17 cellular contexts compared by ENCODE assay signal in genomic region chr3:11120091-11120845, GRCh38. TPM values are rescaled to one million over a fixed set of nuclear protein-coding genes. Genes with fewer than 3 reads are reported as not detected.
DNase-seq lines count a peak whose midpoint lies in the region; ATAC-seq and TF ChIP-seq lines count a peak whose summit lies in the region.
"Had no signal": no experiment of that assay in that cellular context is flagged by ENCODE, and none has a peak within 500 bp of the region (broad histone marks: within the 10 kb centered on the region; RNA-seq: fewer than 3 reads in every experiment).

No MANE protein-coding gene starts in this region.

- no peaks in the 10 kb centered on the region for H3K36me3 Mint-ChIP-seq in activated T-cell treated with anti-CD3 and anti-CD28 coated beads, Interleukin-2, amount 50 U/mL, for 72 hours (ENCODE audit: insufficient read depth in 2 of 2)
- H3K36me3 Mint-ChIP-seq: natural killer cell had no signal

- no peak for TF ChIP-seq POLR2A in GM18505 (IDR thresholded peaks at IDR 0.05; ENCODE audit: borderline replicate concordance, extremely low read depth, insufficient read depth, insufficient read length)

- no peak overlapping the region for H3K4me3 Mint-ChIP-seq in activated T-cell treated with anti-CD3 and anti-CD28 coated beads, Interleukin-2, amount 50 U/mL, for 72 hours
- H3K4me3 Mint-ChIP-seq: activated CD4-positive, alpha-beta T cell treated with anti-CD3 and anti-CD28 coated beads for 36 hours; CD4-positive, alpha-beta T cell; natural killer cell had no signal

- no peak overlapping the region for H3K27ac Mint-ChIP-seq in activated T-cell treated with anti-CD3 and anti-CD28 coated beads, Interleukin-2, amount 50 U/mL, for 72 hours
- H3K27ac Mint-ChIP-seq: activated CD4-positive, alpha-beta T cell treated with anti-CD3 and anti-CD28 coated beads for 36 hours; CD4-positive, alpha-beta T cell; natural killer cell had no signal

- H3K27ac ChIP-seq in left ventricle myocardium inferior (replicated peaks): no peak overlapping the region
- H3K27ac ChIP-seq in lower lobe of right lung: no peak overlapping the region
- H3K27ac ChIP-seq: epithelial cell of prostate, PC-9, SK-N-MC had no signal

- peaks cover 3 to 4% of the 10 kb centered on the region in 2 donors for H3K9me3 Mint-ChIP-seq in activated T-cell treated with anti-CD3 and anti-CD28 coated beads, Interleukin-2, amount 50 U/mL, for 72 hours
- H3K9me3 Mint-ChIP-seq: CD4-positive, alpha-beta T cell; natural killer cell had no signal

- H3K27me3 Mint-ChIP-seq in activated T-cell treated with anti-CD3 and anti-CD28 coated beads, Interleukin-2, amount 50 U/mL, for 72 hours (ENCODE audit: low read depth): peaks cover 52% of the 10 kb centered on the region

- H3K27me3 ChIP-seq in left ventricle myocardium inferior (ENCODE audit: low read depth) (peaks cover 23% of the 10 kb centered on the region), lower lobe of right lung (ENCODE audit: low read depth) (no peaks in the 10 kb centered on the region)

- H3K4me1 Mint-ChIP-seq in activated T-cell treated with anti-CD3 and anti-CD28 coated beads, Interleukin-2, amount 50 U/mL, for 72 hours (ENCODE audit: low read depth): no peaks in the 10 kb centered on the region
- H3K4me1 Mint-ChIP-seq: activated CD4-positive, alpha-beta T cell treated with anti-CD3 and anti-CD28 coated beads for 36 hours; natural killer cell had no signal

- H3K4me3 ChIP-seq in left ventricle myocardium inferior (no peak overlapping the region), choroid plexus epithelial cell (ENCODE audit: low read depth, low read length) (no peak overlapping the region), lower lobe of right lung (no peak overlapping the region)
- H3K4me3 ChIP-seq: PC-9, SK-N-MC had no signal

- no peak for TF ChIP-seq CTCF in left ventricle myocardium inferior (IDR thresholded peaks at IDR 0.05; ENCODE audit: borderline replicate concordance)
- TF ChIP-seq CTCF in choroid plexus epithelial cell (conservative IDR thresholded peaks at IDR 0.05; ENCODE audit: low read depth, low read length): no peak
- TF ChIP-seq CTCF in lower lobe of right lung (IDR thresholded peaks at IDR 0.05): no peak

- peak; percentile 52 to 57 for ATAC-seq in left cardiac atrium
- no peak for ATAC-seq in lower lobe of right lung
- no peak for ATAC-seq in activated T-cell treated with anti-CD3 and anti-CD28 coated beads, Interleukin-2, amount 50 U/mL, for 72 hours (replicated peaks in 1 of 2)
- ATAC-seq in GM18505 (IDR thresholded peaks at IDR 0.05; ENCODE audit: unreplicated experiment): no peak
- ATAC-seq: activated CD4-positive, alpha-beta T cell treated with anti-CD3 and anti-CD28 coated beads for 36 hours; natural killer cell had no signal

- intact Hi-C loops in left cardiac atrium (cut with DNase I) (no loop called here), left ventricle myocardium inferior (cut with micrococcal nuclease) (no loop called here), lower lobe of right lung (cut with DNase I) (no loop called here)

- H3K4me1 ChIP-seq in left ventricle myocardium inferior (no peaks in the 10 kb centered on the region), lower lobe of right lung (no peaks in the 10 kb centered on the region)

- H3K36me3 ChIP-seq in left ventricle myocardium inferior (no peaks in the 10 kb centered on the region), lower lobe of right lung (no peaks in the 10 kb centered on the region)

- peaks cover 21% of the 10 kb centered on the region for H3K9me3 ChIP-seq in left ventricle myocardium inferior (replicated peaks)
- H3K9me3 ChIP-seq in lower lobe of right lung: no peaks in the 10 kb centered on the region

- DNase-seq in left cardiac atrium: no peak
- no peak for DNase-seq in left ventricle myocardium inferior
- DNase-seq in choroid plexus epithelial cell (ENCODE audit: low read depth): peak; percentile 44
- DNase-seq in medulla oblongata (ENCODE audit: extremely low spot score): peak; percentile 6
- no peak for DNase-seq in lower lobe of right lung
- no peak for DNase-seq in activated CD4-positive, CD25-positive, alpha-beta regulatory T cell treated with anti-CD3 and anti-CD28 coated beads, Interleukin-2, amount 50 U/mL, for 72 hours
- no peak for DNase-seq in activated T-cell treated with anti-CD3 and anti-CD28 coated beads, Interleukin-2, amount 50 U/mL, for 72 hours
- DNase-seq: activated CD4-positive, alpha-beta T cell treated with anti-CD3 and anti-CD28 coated beads for 36 hours; CD4-positive, alpha-beta T cell; glutamatergic neuron; natural killer cell; NCI-H1436; NCI-H82; PC-9 had no signal

RNA-seq across cellular contexts. Expression of gene HRH1, which starts 34.0 kb away (rescaled TPM):
- 1 to 10 TPM; 3.0 to 3.5 TPM for total RNA-seq in left cardiac atrium
- total RNA-seq in left ventricle myocardium inferior: 1.4 TPM
- 6.4 TPM for total RNA-seq in lower lobe of right lung
- total RNA-seq in activated T-cell treated with anti-CD3 and anti-CD28 coated beads, Interleukin-2, amount 50 U/mL, for 72 hours: 1 to 10 TPM; 4.6 TPM
- total RNA-seq: CD4-positive, alpha-beta T cell; natural killer cell had no signal

Comparison
In these comparisons a context has a peak if more than half of its experiments do, and no peak if none do; other contexts are left out.
1. ATAC-seq: peak in left cardiac atrium (2 of 2); none in lower lobe of right lung (0 of 2), activated T-cell treated with anti-CD3 and anti-CD28 coated beads, Interleukin-2, amount 50 U/mL, for 72 hours (0 of 2) and GM18505 (single experiment).
2. DNase-seq: peak in choroid plexus epithelial cell (single experiment) and medulla oblongata (single experiment); none in left cardiac atrium (single experiment), left ventricle myocardium inferior (single experiment), lower lobe of right lung (single experiment), activated CD4-positive, CD25-positive, alpha-beta regulatory T cell treated with anti-CD3 and anti-CD28 coated beads, Interleukin-2, amount 50 U/mL, for 72 hours (single experiment) and activated T-cell treated with anti-CD3 and anti-CD28 coated beads, Interleukin-2, amount 50 U/mL, for 72 hours (0 of 2).